Comparison of ENCODE assay signal across 12 cellular contexts in the genomic region with DNA sequence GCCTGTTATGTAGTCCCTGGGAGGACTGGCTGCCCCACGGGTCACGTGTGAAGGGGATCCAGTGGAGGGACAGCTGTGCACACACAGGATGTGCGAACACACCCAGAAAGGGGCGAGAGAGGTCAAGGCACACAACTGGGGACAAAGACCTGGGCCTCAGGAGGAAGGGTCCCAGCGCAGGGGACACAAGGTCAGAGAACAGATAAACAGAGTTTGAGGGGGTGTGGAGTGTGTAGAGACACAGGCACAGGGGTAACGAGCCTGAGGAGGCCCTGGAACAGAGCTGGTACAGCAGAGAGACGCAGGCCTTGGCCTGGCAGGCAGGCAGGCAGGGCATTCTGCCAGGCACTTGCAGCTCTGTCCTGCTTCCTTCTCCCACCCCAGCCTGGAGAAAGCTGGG. TPM values are rescaled to one million over a fixed set of nuclear protein-coding genes. Genes with fewer than 3 reads are reported as not detected.
DNase-seq lines count a peak whose midpoint lies in the region; ATAC-seq and TF ChIP-seq lines count a peak whose summit lies in the region.
"Had no signal": no experiment of that assay in that cellular context is flagged by ENCODE, and none has a peak within 500 bp of the region (broad histone marks: within the 10 kb centered on the region; RNA-seq: fewer than 3 reads in every experiment).

No MANE protein-coding gene starts in this region.

- no peaks in the 10 kb centered on the region for H3K27me3 Mint-ChIP-seq in activated CD8-positive, alpha-beta T cell treated with anti-CD3 and anti-CD28 coated beads for 36 hours
- no peaks in the 10 kb centered on the region for H3K27me3 Mint-ChIP-seq in activated CD8-positive, alpha-beta T cell treated with anti-CD3 and anti-CD28 coated beads, Interleukin-2, amount 10 ng/mL, durations not matched to agents 7 days and 5 days (ENCODE audit: low read depth)

- H3K4me1 ChIP-seq in ascending aorta (no peaks in the 10 kb centered on the region), neuronal stem cell (ENCODE audit: control insufficient read depth in 2 of 2, insufficient read depth in 1 of 2, low read depth in 1 of 2, low read length in 2 of 2) (peaks cover 7 to 9% of the 10 kb centered on the region in 2 donors)
- H3K4me1 ChIP-seq: colonic mucosa had no signal

- in situ Hi-C loops in G401 (cut with HindIII; ENCODE audit: low sequenced_read_pairs) (no loop called here), KBM-7 (cut with MboI; ENCODE audit: low pct_unique_long_range_greater_than_20kb, low sequenced_read_pairs) (loop anchor here (10.0 kb wide), 1 partner anchor 63 kb away; the partner anchor contains the start of gene FBXW2)

- no peaks in the 10 kb centered on the region for H3K9me3 ChIP-seq in ascending aorta
- H3K9me3 ChIP-seq in neuronal stem cell (replicated peaks in 1 of 2; ENCODE audit: control insufficient read depth in 2 of 2, insufficient read depth in 1 of 2, low read depth in 1 of 2, low read length in 2 of 2): no peaks in the 10 kb centered on the region
- H3K9me3 ChIP-seq: colonic mucosa had no signal

- intact Hi-C loops in activated CD8-positive, alpha-beta T cell treated with anti-CD3 and anti-CD28 coated beads for 36 hours (cut with micrococcal nuclease): no loop called here
- intact Hi-C loops in ascending aorta (cut with DNase I): no loop called here

- CTCF ChIA-PET in activated CD8-positive, alpha-beta T cell treated with anti-CD3 and anti-CD28 coated beads for 36 hours (lab: Charles Lee): interaction anchor here (2.0 kb wide), 1 partner anchor 13 kb away, joined by 7 read pairs; no protein-coding TSS in a partner anchor
- CTCF ChIA-PET in activated CD8-positive, alpha-beta T cell treated with anti-CD3 and anti-CD28 coated beads, Interleukin-2, amount 10 ng/mL, durations not matched to agents 7 days and 5 days (lab: Charles Lee): interaction anchor here (1.6 to 2.0 kb wide), 3 partner anchors 11 to 102 kb away, joined by 5 read pairs; no protein-coding TSS in a partner anchor

- no peak overlapping the region for H3K4me3 Mint-ChIP-seq in activated CD8-positive, alpha-beta T cell treated with anti-CD3 and anti-CD28 coated beads for 36 hours
- H3K4me3 Mint-ChIP-seq in activated CD8-positive, alpha-beta T cell treated with anti-CD3 and anti-CD28 coated beads, Interleukin-2, amount 10 ng/mL, durations not matched to agents 7 days and 5 days: no peak overlapping the region
- H3K4me3 Mint-ChIP-seq: neural progenitor cell had no signal

- H3K27me3 ChIP-seq in ascending aorta (no peaks in the 10 kb centered on the region), neuronal stem cell (ENCODE audit: control insufficient read depth in 3 of 3, insufficient read depth in 3 of 3, low read depth in 1 of 3, low read length in 3 of 3) (no peaks in the 10 kb centered on the region)
- H3K27me3 ChIP-seq: colonic mucosa, neural progenitor cell had no signal

- H3K36me3 ChIP-seq in ascending aorta (peaks cover 46 to 62% of the 10 kb centered on the region in 2 donors), neuronal stem cell (replicated peaks in 1 of 2; ENCODE audit: control insufficient read depth in 2 of 2, insufficient read depth in 2 of 2, low read length in 2 of 2) (peaks cover 22 to 62% of the 10 kb centered on the region in 2 donors)
- H3K36me3 ChIP-seq: colonic mucosa, neural progenitor cell had no signal

- H3K27ac ChIP-seq in ascending aorta (peak overlapping the region; percentile 23 to 35), neuronal stem cell (replicated peaks; ENCODE audit: low read length) (no peak overlapping the region)
- H3K27ac ChIP-seq: colonic mucosa, neural progenitor cell had no signal

- peak overlapping the region; percentile 35 for H3K23ac ChIP-seq in neuronal stem cell (ENCODE audit: low read depth, low read length, poor library complexity)

- POLR2A ChIA-PET in activated CD8-positive, alpha-beta T cell treated with anti-CD3 and anti-CD28 coated beads for 36 hours (lab: Charles Lee): interaction anchor here (1.2 to 17.0 kb wide), 4 partner anchors 7 to 16 kb away, joined by 4 to 231 read pairs (median 7); no protein-coding TSS in a partner anchor
- POLR2A ChIA-PET in activated CD8-positive, alpha-beta T cell treated with anti-CD3 and anti-CD28 coated beads, Interleukin-2, amount 10 ng/mL, durations not matched to agents 7 days and 5 days (lab: Charles Lee): interaction anchor here (1.4 to 3.5 kb wide), 2 partner anchors 11 kb away, joined by 6 to 19 read pairs; no protein-coding TSS in a partner anchor

- no peak for ATAC-seq in activated CD8-positive, alpha-beta T cell treated with anti-CD3 and anti-CD28 coated beads for 36 hours
- no peak for ATAC-seq in activated CD8-positive, alpha-beta T cell treated with anti-CD3 and anti-CD28 coated beads, Interleukin-2, amount 10 ng/mL, durations not matched to agents 7 days and 5 days

- H4K91ac ChIP-seq in neuronal stem cell (ENCODE audit: low read depth, low read length, poor library complexity): no peak overlapping the region

- H3K4me2 ChIP-seq in neuronal stem cell (ENCODE audit: insufficient read depth, low read length, poor library complexity, severe bottlenecking): no peak overlapping the region
- H3K4me2 ChIP-seq: neural progenitor cell had no signal

- DNase-seq in activated CD8-positive, alpha-beta T cell treated with anti-CD3 and anti-CD28 coated beads for 36 hours: no peak
- DNase-seq in activated CD8-positive, alpha-beta T cell treated with anti-CD3 and anti-CD28 coated beads, Interleukin-2, amount 10 ng/mL, durations not matched to agents 7 days and 5 days: no peak
- DNase-seq in G401 (ENCODE audit: low spot score) (peak; percentile 49), ascending aorta (ENCODE audit: low spot score in 2 of 2) (no peak), neuronal stem cell (ENCODE audit: low spot score) (no peak), D341Med (ENCODE audit: low spot score) (no peak), KBM-7 (no peak), amniotic stem cell (lab: John Stamatoyannopoulos, UW) (no peak)
- DNase-seq: aorta, colonic mucosa, mesenchymal stem cell had no signal

- no peaks in the 10 kb centered on the region for H3K79me1 ChIP-seq in neuronal stem cell (ENCODE audit: low read depth, low read length)

- no CpG with 5 or more reads among the region's 7 CpGs for WGBS in neuronal stem cell (ENCODE audit: extremely low coverage in 2 of 2, insufficient read length in 2 of 2, insufficient replicate concordance in 1 of 2), 2 donors

- no peak overlapping the region for H3K9ac ChIP-seq in neuronal stem cell (ENCODE audit: low read depth, low read length, poor library complexity)
- H3K9ac ChIP-seq: neural progenitor cell had no signal

- no peak for TF ChIP-seq CTCF in activated CD8-positive, alpha-beta T cell treated with anti-CD3 and anti-CD28 coated beads for 36 hours (IDR thresholded peaks at IDR 0.05)
- no peak for TF ChIP-seq CTCF in ascending aorta (IDR thresholded peaks at IDR 0.05)

- H2AK5ac ChIP-seq in neuronal stem cell (ENCODE audit: low read depth, low read length): no peak overlapping the region

- no peak overlapping the region for H3K14ac ChIP-seq in neuronal stem cell (ENCODE audit: low read length)

- H2BK15ac ChIP-seq in neuronal stem cell (ENCODE audit: low read length): no peak overlapping the region

- no peak overlapping the region for H4K8ac ChIP-seq in neuronal stem cell (ENCODE audit: low read depth, low read length)

- H3K4me3 ChIP-seq in ascending aorta (no peak overlapping the region), neuronal stem cell (ENCODE audit: low read length in 2 of 2) (peak overlapping the region in 1 of 2 donors; percentile 37)
- H3K4me3 ChIP-seq: colonic mucosa, neural progenitor cell had no signal

- H2BK12ac ChIP-seq in neuronal stem cell (ENCODE audit: low read length): no peak overlapping the region

- H2AFZ ChIP-seq in neuronal stem cell (ENCODE audit: low read length): no peak overlapping the region
- H2AFZ ChIP-seq: neural progenitor cell had no signal

- no peak overlapping the region for H3K4ac ChIP-seq in neuronal stem cell (ENCODE audit: low read length)

- peaks cover 60% of the 10 kb centered on the region for H3K36me3 Mint-ChIP-seq in activated CD8-positive, alpha-beta T cell treated with anti-CD3 and anti-CD28 coated beads for 36 hours (ENCODE audit: low read depth)
- H3K36me3 Mint-ChIP-seq in activated CD8-positive, alpha-beta T cell treated with anti-CD3 and anti-CD28 coated beads, Interleukin-2, amount 10 ng/mL, durations not matched to agents 7 days and 5 days (ENCODE audit: low read depth): peaks cover 82% of the 10 kb centered on the region

- H2BK5ac ChIP-seq in neuronal stem cell (ENCODE audit: low read length): no peak overlapping the region

- H3K4me1 Mint-ChIP-seq in activated CD8-positive, alpha-beta T cell treated with anti-CD3 and anti-CD28 coated beads for 36 hours (ENCODE audit: low read depth): peaks cover 15% of the 10 kb centered on the region
- no peaks in the 10 kb centered on the region for H3K4me1 Mint-ChIP-seq in activated CD8-positive, alpha-beta T cell treated with anti-CD3 and anti-CD28 coated beads, Interleukin-2, amount 10 ng/mL, durations not matched to agents 7 days and 5 days (ENCODE audit: low read depth)

- H3K18ac ChIP-seq in neuronal stem cell (ENCODE audit: low read length): no peak overlapping the region

- no peaks in the 10 kb centered on the region for H3K9me3 Mint-ChIP-seq in activated CD8-positive, alpha-beta T cell treated with anti-CD3 and anti-CD28 coated beads for 36 hours
- no peaks in the 10 kb centered on the region for H3K9me3 Mint-ChIP-seq in activated CD8-positive, alpha-beta T cell treated with anti-CD3 and anti-CD28 coated beads, Interleukin-2, amount 10 ng/mL, durations not matched to agents 7 days and 5 days (ENCODE audit: insufficient read depth)
- H3K9me3 Mint-ChIP-seq: neural progenitor cell had no signal

- peak overlapping the region; percentile 8 for H3K27ac Mint-ChIP-seq in activated CD8-positive, alpha-beta T cell treated with anti-CD3 and anti-CD28 coated beads for 36 hours
- no peak overlapping the region for H3K27ac Mint-ChIP-seq in activated CD8-positive, alpha-beta T cell treated with anti-CD3 and anti-CD28 coated beads, Interleukin-2, amount 10 ng/mL, durations not matched to agents 7 days and 5 days
- H3K27ac Mint-ChIP-seq: neural progenitor cell had no signal

- no peak overlapping the region for H2BK120ac ChIP-seq in neuronal stem cell (ENCODE audit: low read depth, low read length)

RNA-seq across cellular contexts. Expression of gene PSMD5, which starts 14.8 kb away (rescaled TPM):
- total RNA-seq in activated CD8-positive, alpha-beta T cell treated with anti-CD3 and anti-CD28 coated beads for 36 hours: 10 to 100 TPM; 52.3 to 55.3 TPM
- 10 to 100 TPM; 47.9 to 50.7 TPM for total RNA-seq in activated CD8-positive, alpha-beta T cell treated with anti-CD3 and anti-CD28 coated beads, Interleukin-2, amount 10 ng/mL, durations not matched to agents 7 days and 5 days
- total RNA-seq in G401 (2014; rRNA removed; shearing (Covaris generic)): 21.5 and 27.9 TPM in 2 replicates
- 18.2 TPM for total RNA-seq in ascending aorta
- polyA plus RNA-seq in neuronal stem cell (2013, experiment 1 of 2): 21.7 TPM
- polyA plus RNA-seq in neuronal stem cell (2013, experiment 2 of 2): 21.8 TPM

RNA-seq across cellular contexts. Expression of gene PHF19, which starts 19.5 kb away (rescaled TPM):
- 100 to 1,000 TPM; 210 to 216 TPM for total RNA-seq in activated CD8-positive, alpha-beta T cell treated with anti-CD3 and anti-CD28 coated beads for 36 hours
- total RNA-seq in activated CD8-positive, alpha-beta T cell treated with anti-CD3 and anti-CD28 coated beads, Interleukin-2, amount 10 ng/mL, durations not matched to agents 7 days and 5 days: 100 to 1,000 TPM; 273 to 290 TPM
- total RNA-seq in G401 (2014; rRNA removed; shearing (Covaris generic)): 60.2 and 66.5 TPM in 2 replicates
- total RNA-seq in ascending aorta: 33.0 TPM
- 24.6 TPM for polyA plus RNA-seq in neuronal stem cell (2013, experiment 1 of 2)
- polyA plus RNA-seq in neuronal stem cell (2013, experiment 2 of 2): 23.4 TPM
